23 cellular contexts compared by ENCODE assay signal in genomic region chr14:74438351-74438915, GRCh38. TPM values are rescaled to one million over a fixed set of nuclear protein-coding genes. Genes with fewer than 3 reads are reported as not detected.
DNase-seq lines count a peak whose midpoint lies in the region; ATAC-seq, FAIRE-seq and TF ChIP-seq lines count a peak whose summit lies in the region.
"Had no signal": no experiment of that assay in that cellular context is flagged by ENCODE, and none has a peak within 500 bp of the region (broad histone marks: within the 10 kb centered on the region; RNA-seq: fewer than 3 reads in every experiment).

No MANE protein-coding gene starts in this region.

- no peak overlapping the region for H3K23ac ChIP-seq in trophoblast cell (ENCODE audit: low read length)

- peak; percentile 6 for DNase-seq in SIG-M5 treated with dmso at 0.1 percent for 504 hours (lab: John Stamatoyannopoulos, UW; ENCODE audit: unreplicated experiment)
- no peak for DNase-seq in SIG-M5 (lab: John Stamatoyannopoulos, UW)
- DNase-seq in HTR-8/SVneo (ENCODE audit: insufficient read length, low spot score), result no peak
- peak; percentile 19 for DNase-seq in ecto neural progenitor cell (ENCODE audit: low spot score)
- DNase-seq in trophoblast cell, result peak; percentile 80 to 97
- DNase-seq in gastrocnemius medialis, result no peak
- DNase-seq in dorsolateral prefrontal cortex, result no peak
- DNase-seq: 8988T, NCI-H1092 treated with DMSO at 0.1 percent for 48 hours, NCI-H1694, NCI-H2171, NCI-H510A, NCI-H82, Peyer's patch, SHP77 had no signal

- TF ChIP-seq CTCF in gastrocnemius medialis (IDR thresholded peaks at IDR 0.05 in 4 of 5, conservative IDR thresholded peaks at IDR 0.05 in 1 of 5) (no peak), dorsolateral prefrontal cortex (IDR thresholded peaks at IDR 0.05 in 54 of 56, conservative IDR thresholded peaks at IDR 0.05 in 2 of 56; ENCODE audit: low read depth in 1 of 56, partially characterized antibody in 56 of 56) (no peak)

- no peak overlapping the region for H2BK12ac ChIP-seq in trophoblast cell (ENCODE audit: low read length)

- no peak overlapping the region for H2BK120ac ChIP-seq in trophoblast cell (ENCODE audit: insufficient read depth, low read length, poor library complexity)

- H3K4me1 ChIP-seq in trophoblast cell (ENCODE audit: control insufficient read depth in 1 of 2, insufficient read depth in 2 of 2, low read length in 2 of 2) (peaks cover 0 to 2% of the 10 kb centered on the region in 2 experiments), gastrocnemius medialis (no peaks in the 10 kb centered on the region)
- H3K4me1 ChIP-seq: BLaER1 treated with 17β-estradiol and CSF1 and Interleukin-3, amounts not matched to agents 10 nM and 100 nM; Peyer's patch had no signal

- no peak overlapping the region for H3K27ac ChIP-seq in trophoblast cell (ENCODE audit: low read depth, low read length)
- H3K27ac ChIP-seq in gastrocnemius medialis, result no peak overlapping the region
- H3K27ac ChIP-seq in dorsolateral prefrontal cortex, result no peak overlapping the region
- H3K27ac ChIP-seq: BLaER1 treated with 17β-estradiol and CSF1 and Interleukin-3, amounts not matched to agents 10 nM and 100 nM; GM23248; KMS-11; Peyer's patch had no signal

- H3K79me1 ChIP-seq in trophoblast cell (ENCODE audit: low read length), result no peaks in the 10 kb centered on the region

- no peak overlapping the region for H3K4me3 ChIP-seq in trophoblast cell (ENCODE audit: low read depth, low read length)
- no peak overlapping the region for H3K4me3 ChIP-seq in gastrocnemius medialis
- H3K4me3 ChIP-seq in dorsolateral prefrontal cortex, result no peak overlapping the region
- H3K4me3 ChIP-seq: BLaER1 treated with 17β-estradiol and CSF1 and Interleukin-3, amounts not matched to agents 10 nM and 100 nM; GM23248; Peyer's patch had no signal

- no peaks in the 10 kb centered on the region for H3K9me3 ChIP-seq in trophoblast cell (ENCODE audit: insufficient read depth, low read depth, low read length)
- H3K9me3 ChIP-seq in gastrocnemius medialis, result no peaks in the 10 kb centered on the region
- H3K9me3 ChIP-seq: BLaER1 treated with 17β-estradiol and CSF1 and Interleukin-3, amounts not matched to agents 10 nM and 100 nM; Peyer's patch had no signal

- WGBS in trophoblast cell (ENCODE audit: extremely low coverage, insufficient coverage, insufficient read length), result no CpG with 5 or more reads among the region's 3 CpGs

- H3K9ac ChIP-seq in trophoblast cell (ENCODE audit: low read length), result no peak overlapping the region
- H3K9ac ChIP-seq: BLaER1 treated with 17β-estradiol and CSF1 and Interleukin-3, amounts not matched to agents 10 nM and 100 nM; GM23248; KMS-11 had no signal

- H4K12ac ChIP-seq in trophoblast cell (ENCODE audit: low read depth, low read length), result no peak overlapping the region

- no peak overlapping the region for H4K91ac ChIP-seq in trophoblast cell (ENCODE audit: low read depth, low read length)

- no peak overlapping the region for H3K4ac ChIP-seq in trophoblast cell (ENCODE audit: low read depth, low read length)

- no peak overlapping the region for H3K14ac ChIP-seq in trophoblast cell (ENCODE audit: low read length)

- H4K8ac ChIP-seq in trophoblast cell (ENCODE audit: low read depth, low read length), result no peak overlapping the region

- in situ Hi-C loops in gastrocnemius medialis (cut with MboI; ENCODE audit: low sequenced_read_pairs in 4 of 4), result no loop called here

- peak; percentile 81 for FAIRE-seq in HTR-8/SVneo (lab: Jason Lieb, UNC)
- FAIRE-seq: GM12891, HepG2 had no signal

- no peak overlapping the region for H2BK5ac ChIP-seq in trophoblast cell (ENCODE audit: low read depth, low read length, poor library complexity)

- intact Hi-C loops in gastrocnemius medialis (cut with DNase I; ENCODE audit: low total_unique reads), result no loop called here
- intact Hi-C loops in dorsolateral prefrontal cortex (cut with DNase I), result no loop called here

- H3K79me2 ChIP-seq in trophoblast cell (ENCODE audit: control insufficient read depth, insufficient read depth, low read length, poor library complexity), result no peaks in the 10 kb centered on the region

- no peak overlapping the region for H2AK5ac ChIP-seq in trophoblast cell (ENCODE audit: low read length)

- H3K4me2 ChIP-seq in trophoblast cell (ENCODE audit: low read length), result no peak overlapping the region
- H3K4me2 ChIP-seq: BLaER1 treated with 17β-estradiol and CSF1 and Interleukin-3, amounts not matched to agents 10 nM and 100 nM; KMS-11 had no signal

- no peak overlapping the region for H2AFZ ChIP-seq in trophoblast cell (ENCODE audit: insufficient read depth, low read length, poor library complexity)
- H2AFZ ChIP-seq: GM23248 had no signal

- H3K27me3 ChIP-seq in trophoblast cell (ENCODE audit: insufficient read depth, low read length) (no peaks in the 10 kb centered on the region), gastrocnemius medialis (no peaks in the 10 kb centered on the region), dorsolateral prefrontal cortex (no peaks in the 10 kb centered on the region)
- H3K27me3 ChIP-seq: BLaER1 treated with 17β-estradiol and CSF1 and Interleukin-3, amounts not matched to agents 10 nM and 100 nM; Peyer's patch had no signal

- ATAC-seq in HG03342 (IDR thresholded peaks at IDR 0.05; ENCODE audit: unreplicated experiment) (no peak), gastrocnemius medialis (no peak)
- ATAC-seq: HepG2 had no signal

- no peak overlapping the region for H3K18ac ChIP-seq in trophoblast cell (ENCODE audit: low read length)

- no peak for TF ChIP-seq POLR2A in gastrocnemius medialis (IDR thresholded peaks at IDR 0.05)

- H3K36me3 ChIP-seq in trophoblast cell (ENCODE audit: control insufficient read depth in 1 of 2, insufficient read depth in 2 of 2, low read length in 2 of 2) (no peaks in the 10 kb centered on the region), gastrocnemius medialis (no peaks in the 10 kb centered on the region)
- H3K36me3 ChIP-seq: BLaER1 treated with 17β-estradiol and CSF1 and Interleukin-3, amounts not matched to agents 10 nM and 100 nM; Peyer's patch had no signal

RNA-seq across cellular contexts. Expression of gene SYNDIG1L, which starts 12.4 kb away (rescaled TPM):
- 0.34 and 0.47 TPM in 2 replicates for polyA plus RNA-seq in trophoblast cell (2013)
- total RNA-seq in gastrocnemius medialis, result not detected
- 1 to 10 TPM in 119 of 120 experiments, under 1 TPM in 1; 0.93 to 7.1 (median 2.7) TPM for total RNA-seq in dorsolateral prefrontal cortex
- total RNA-seq: G401, GM23248, HepG2, MCF 10A had no signal
- polyA plus RNA-seq: GM23248 had no signal

RNA-seq across cellular contexts. Expression of gene NPC2, which starts 54.7 kb away (rescaled TPM):
- 842 and 851 TPM in 2 replicates for polyA plus RNA-seq in trophoblast cell (2013)
- total RNA-seq in gastrocnemius medialis (100 to 1,000 TPM in 1 of 4 donors, 10 to 100 TPM in 3; 75.9 to 176 (median 92.9) TPM), dorsolateral prefrontal cortex (100 to 1,000 TPM in 2 of 120 experiments, 10 to 100 TPM in 118; 29.1 to 112 (median 57.0) TPM)

RNA-seq across cellular contexts. Expression of gene ISCA2, which starts 55.1 kb away (rescaled TPM):
- polyA plus RNA-seq in trophoblast cell (2013), result 23.9 and 25.1 TPM in 2 replicates
- total RNA-seq in gastrocnemius medialis (10 to 100 TPM in 3 of 4 donors, 1 to 10 TPM in 1; 9.9 to 11.6 (median 11.4) TPM), dorsolateral prefrontal cortex (10 to 100 TPM; 16.2 to 34.8 (median 23.3) TPM)

Comparison
In these comparisons a context has a peak if more than half of its experiments do, and no peak if none do; other contexts are left out.
1. DNase-seq: peak in SIG-M5 treated with dmso at 0.1 percent for 504 hours (single experiment), ecto neural progenitor cell (single experiment) and trophoblast cell (2 of 2); none in SIG-M5 (single experiment), HTR-8/SVneo (single experiment), gastrocnemius medialis (0 of 2) and dorsolateral prefrontal cortex (0 of 10).